Comparison of ENCODE assay signal across 8 cellular contexts in genomic region chr6:149316108-149316727, GRCh38. TPM values are rescaled to one million over a fixed set of nuclear protein-coding genes. Genes with fewer than 3 reads are reported as not detected.
DNase-seq lines count a peak whose midpoint lies in the region; ATAC-seq, FAIRE-seq and TF ChIP-seq lines count a peak whose summit lies in the region.

No MANE protein-coding gene starts in this region.

- peak; percentile 64 for FAIRE-seq in GM19239 (lab: Jason Lieb, UNC)

- peak overlapping the region; percentile 92 for H3K4me2 ChIP-seq in SU-DHL-6 (ENCODE audit: low read depth, low read length, poor library complexity, severe bottlenecking)

- DNase-seq in GM19239 (ENCODE audit: insufficient read length, low spot score) (no peak), fibroblast of the aortic adventitia (ENCODE audit: low read depth) (no peak), retinal pigment epithelial cell (ENCODE audit: low read depth) (no peak), DMS153 treated with DMSO at 0.1 percent for 48 hours (lab: John Stamatoyannopoulos, UW; ENCODE audit: unreplicated experiment) (no peak), NK-92 (lab: John Stamatoyannopoulos, UW; ENCODE audit: unreplicated experiment) (no peak), DMS53 treated with DMSO at 0.1 percent for 48 hours (lab: John Stamatoyannopoulos, UW; ENCODE audit: unreplicated experiment) (no peak)

- H3K9me3 ChIP-seq in SU-DHL-6 (ENCODE audit: insufficient read depth, low read length): no peaks in the 10 kb centered on the region

- H3K4me3 ChIP-seq in SU-DHL-6 (ENCODE audit: insufficient read depth, low read length, poor library complexity, severe bottlenecking) (peak overlapping the region; percentile 95), fibroblast of the aortic adventitia (ENCODE audit: low read depth, low read length) (peak overlapping the region; percentile 90), retinal pigment epithelial cell (ENCODE audit: low read length) (peak overlapping the region; percentile 84)

- peak overlapping the region; percentile 79 for H2AFZ ChIP-seq in SU-DHL-6 (ENCODE audit: low read depth, low read length, severe bottlenecking)

- no peak for TF ChIP-seq CTCF in SU-DHL-6 (IDR thresholded peaks at IDR 0.05; ENCODE audit: insufficient read depth, low read length, poor library complexity, severe bottlenecking)
- no peak for TF ChIP-seq CTCF in fibroblast of the aortic adventitia (IDR thresholded peaks at IDR 0.05; ENCODE audit: insufficient read depth, low read length)
- no peak for TF ChIP-seq CTCF in retinal pigment epithelial cell (conservative IDR thresholded peaks at IDR 0.05; ENCODE audit: low read depth, low read length)

- H3K79me2 ChIP-seq in SU-DHL-6 (ENCODE audit: insufficient read depth, low read length): peaks cover 28% of the 10 kb centered on the region

- no peaks in the 10 kb centered on the region for H3K27me3 ChIP-seq in SU-DHL-6 (ENCODE audit: low read length)

- H4K20me1 ChIP-seq in SU-DHL-6 (ENCODE audit: low read depth, low read length): peaks cover 24% of the 10 kb centered on the region

- H3K36me3 ChIP-seq in SU-DHL-6 (ENCODE audit: low read length): no peaks in the 10 kb centered on the region

- no peak overlapping the region for H3K27ac ChIP-seq in SU-DHL-6 (ENCODE audit: low read depth, low read length)

- H3F3A ChIP-seq in SU-DHL-6 (ENCODE audit: insufficient read depth): peaks cover 17% of the 10 kb centered on the region

- H3K9ac ChIP-seq in SU-DHL-6 (ENCODE audit: low read length): peak overlapping the region; percentile 96

- no peak for ATAC-seq in HG02870 (IDR thresholded peaks at IDR 0.05; ENCODE audit: unreplicated experiment)

- H3K9me2 ChIP-seq in SU-DHL-6 (replicated peaks; ENCODE audit: insufficient read depth, low read length): no peaks in the 10 kb centered on the region

RNA-seq across cellular contexts. Expression of gene TAB2, which starts 1.3 kb away (rescaled TPM):
- 20.2 and 40.0 TPM in 2 replicates for total RNA-seq in fibroblast of the aortic adventitia (ENCODE audit: low replicate concordance)
